In genomic region chr2:184598313-184599053, GRCh38 we compare ENCODE assay signal across 1 cellular context.
TF ChIP-seq lines count a peak whose summit lies in the region.

TSS of gene ZNF804A (plus strand) at chr2:184598529. CDS start at chr2:184598960, 431 bp downstream.

TF ChIP-seq in SK-N-SH treated with all-trans-retinoic acid at 6 μM for 48 hours, 23 proteins besides CTCF, POLR2A, EP300 and RAD21 (continued from another document):
- TF ChIP-seq CREB5 (CRISPR knock-in tag; IDR thresholded peaks at IDR 0.05; ENCODE audit: low read depth) (no peak), ZNF8 (CRISPR knock-in tag; IDR thresholded peaks at IDR 0.05) (no peak), ZNF70 (CRISPR knock-in tag; IDR thresholded peaks at IDR 0.05) (no peak), SNAI2 (CRISPR knock-in tag; IDR thresholded peaks at IDR 0.05) (no peak), ZC3H10 (CRISPR knock-in tag; IDR thresholded peaks at IDR 0.05) (no peak), ZFP30 (CRISPR knock-in tag; IDR thresholded peaks at IDR 0.05) (no peak), PPARA (CRISPR knock-in tag; IDR thresholded peaks at IDR 0.05; ENCODE audit: borderline replicate concordance) (no peak), ZNF565 (CRISPR knock-in tag; conservative IDR thresholded peaks at IDR 0.05; ENCODE audit: low read depth) (no peak), OSR1 (CRISPR knock-in tag; IDR thresholded peaks at IDR 0.05) (no peak), BACH2 (CRISPR knock-in tag; IDR thresholded peaks at IDR 0.05; ENCODE audit: borderline replicate concordance) (no peak), ISL1 (CRISPR knock-in tag; IDR thresholded peaks at IDR 0.05) (no peak), RARB (CRISPR knock-in tag; IDR thresholded peaks at IDR 0.05) (no peak), ESRRG (CRISPR knock-in tag; IDR thresholded peaks at IDR 0.05) (no peak)
